17 cellular contexts compared by ENCODE assay signal in the genomic region with DNA sequence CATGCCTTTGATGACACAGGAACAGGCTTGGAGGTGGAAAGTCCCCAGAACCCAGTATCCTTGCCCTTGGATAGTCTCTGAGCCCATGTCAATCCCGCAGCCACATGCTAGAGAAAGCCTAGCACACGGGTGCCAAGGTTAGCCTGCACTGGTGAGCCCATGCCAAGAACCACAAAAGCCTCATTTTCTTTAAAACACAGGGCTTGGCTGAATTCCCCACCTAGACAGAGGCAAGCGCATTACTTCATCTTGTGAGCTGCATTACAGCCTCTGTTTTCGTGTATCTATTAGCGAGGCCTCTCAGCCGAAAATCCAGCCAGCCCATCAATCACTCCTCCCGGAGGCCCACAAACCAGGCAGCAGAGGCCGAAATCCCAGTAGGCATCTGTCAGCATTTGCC.
DNase-seq lines count a peak whose midpoint lies in the region; ATAC-seq and TF ChIP-seq lines count a peak whose summit lies in the region.
"Had no signal": no experiment of that assay in that cellular context is flagged by ENCODE, and none has a peak within 500 bp of the region (broad histone marks: within the 10 kb centered on the region; RNA-seq: fewer than 3 reads in every experiment).

No MANE protein-coding gene starts in this region.

- H3K9me3 Mint-ChIP-seq in progenitor cell of endocrine pancreas (ENCODE audit: low read depth) = peaks cover 4% of the 10 kb centered on the region

- ATAC-seq in Right ventricle myocardium superior (ENCODE audit: poor library complexity) = peak; percentile 55
- peak; percentile 59 for ATAC-seq in aorta (ENCODE audit: low FRiP score)
- no peak for ATAC-seq in HG02798 (IDR thresholded peaks at IDR 0.05; ENCODE audit: poor library complexity, unreplicated experiment)
- ATAC-seq: naive thymus-derived CD8-positive, alpha-beta T cell had no signal

- H3K9me3 ChIP-seq in right atrium auricular region (peaks cover 0 to 5% of the 10 kb centered on the region in 2 donors), aorta (ENCODE audit: control insufficient read depth, low read length) (no peaks in the 10 kb centered on the region)

- H3K27me3 Mint-ChIP-seq in progenitor cell of endocrine pancreas = peaks cover 5% of the 10 kb centered on the region
- H3K27me3 Mint-ChIP-seq: CD4-positive, alpha-beta T cell had no signal

- H3K27ac ChIP-seq in right atrium auricular region (no peak overlapping the region), aorta (ENCODE audit: low read depth in 1 of 2, low read length in 2 of 2) (no peak overlapping the region)
- H3K27ac ChIP-seq: GM23248, RWPE1 had no signal

- DNase-seq in Right ventricle myocardium superior (peak; percentile 47), right atrium auricular region (ENCODE audit: low spot score) (no peak), fibroblast of the conjunctiva (ENCODE audit: low read depth) (peak; percentile 1), midbrain (lab: John Stamatoyannopoulos, UW) (peak; percentile 49), aorta (peak in 1 of 2 donors; percentile 54), NCI-H1694 treated with DMSO at 0.1 percent for 48 hours (lab: John Stamatoyannopoulos, UW) (no peak), progenitor cell of endocrine pancreas (ENCODE audit: low spot score, unreplicated experiment) (no peak)
- DNase-seq: activated CD4-positive, alpha-beta T cell treated with anti-CD3 and anti-CD28 coated beads for 48 hours; activated gamma-delta T cell; CD4-positive, alpha-beta T cell; GM23248; naive thymus-derived CD8-positive, alpha-beta T cell; NCI-H1694; trophoblast cell had no signal

- H3K4me1 ChIP-seq in right atrium auricular region (peaks cover 0 to 15% of the 10 kb centered on the region in 2 donors), aorta (ENCODE audit: control insufficient read depth in 1 of 2, insufficient read depth in 2 of 2, low read length in 2 of 2) (no peaks in the 10 kb centered on the region)

- intact Hi-C loops in Right ventricle myocardium superior (cut with DNase I) (no loop called here), aorta (cut with DNase I) (no loop called here)

- WGBS in aorta, 2 donors = 0 to 6% methylated on average over 8 of the region's 8 CpGs

- H3K36me3 ChIP-seq in right atrium auricular region = no peaks in the 10 kb centered on the region
- H3K36me3 ChIP-seq in aorta (ENCODE audit: control insufficient read depth in 1 of 2, insufficient read depth in 2 of 2, low read length in 1 of 2) = no peaks in the 10 kb centered on the region

- TF ChIP-seq CTCF in right atrium auricular region (IDR thresholded peaks at IDR 0.05) = no peak
- TF ChIP-seq CTCF in progenitor cell of endocrine pancreas (IDR thresholded peaks at IDR 0.05; ENCODE audit: unreplicated experiment) = no peak

- H3K36me3 Mint-ChIP-seq in progenitor cell of endocrine pancreas (ENCODE audit: insufficient read depth) = no peaks in the 10 kb centered on the region

- no peak overlapping the region for H3K4me3 ChIP-seq in right atrium auricular region
- no peak overlapping the region for H3K4me3 ChIP-seq in aorta (ENCODE audit: low read length in 2 of 2)
- H3K4me3 ChIP-seq: GM23248, lung had no signal

- H3K27ac Mint-ChIP-seq in progenitor cell of endocrine pancreas = no peak overlapping the region
- H3K27ac Mint-ChIP-seq: CD4-positive, alpha-beta T cell; naive thymus-derived CD8-positive, alpha-beta T cell had no signal

- no peak overlapping the region for H3K4me3 Mint-ChIP-seq in progenitor cell of endocrine pancreas (ENCODE audit: low read depth)
- H3K4me3 Mint-ChIP-seq: CD4-positive, alpha-beta T cell; naive thymus-derived CD8-positive, alpha-beta T cell had no signal

- H3K4me1 Mint-ChIP-seq in progenitor cell of endocrine pancreas (ENCODE audit: low read depth) = peaks cover 3% of the 10 kb centered on the region
- H3K4me1 Mint-ChIP-seq: naive thymus-derived CD8-positive, alpha-beta T cell had no signal

- no peaks in the 10 kb centered on the region for H3K27me3 ChIP-seq in right atrium auricular region
- no peaks in the 10 kb centered on the region for H3K27me3 ChIP-seq in aorta (ENCODE audit: control insufficient read depth in 1 of 2, insufficient read depth in 2 of 2, low read length in 1 of 2)

Comparison
In these comparisons a context has a peak if more than half of its experiments do, and no peak if none do; other contexts are left out.
1. DNase-seq: peak in Right ventricle myocardium superior (single experiment), fibroblast of the conjunctiva (single experiment) and midbrain (single experiment); none in right atrium auricular region (single experiment), NCI-H1694 treated with DMSO at 0.1 percent for 48 hours (single experiment) and progenitor cell of endocrine pancreas (single experiment).